16 cellular contexts compared by ENCODE assay signal in genomic region chr15:62626903-62627302, GRCh38.
"Had no signal": no experiment of that assay in that cellular context is flagged by ENCODE, and none has a peak within 500 bp of the region (broad histone marks: within the 10 kb centered on the region; RNA-seq: fewer than 3 reads in every experiment).

No MANE protein-coding gene starts in this region.

- H3K4me1 ChIP-seq: left lung had no signal

- H3K4me3 Mint-ChIP-seq: activated naive CD8-positive, alpha-beta T cell treated with anti-CD3 and anti-CD28 coated beads for 36 hours; activated T-helper 1 cell treated with anti-CD3 and anti-CD28 coated beads, Interleukin-12 subunit alpha, Interleukin-12 subunit beta, Interleukin-2, Interleukin-4 antibody, amounts not matched to agents 30 ng/mL and 10 ng/mL and 1 ng/mL, durations not matched to agents 14 hours and 24 hours and 36 hours; brain; naive thymus-derived CD8-positive, alpha-beta T cell; stimulated activated memory B cell treated with anti-CD40 and anti-IgM and Interleukin-4, amounts not matched to agents 10 μg/mL and 1 μg/mL and 100 μg/mL, for 72 hours; T-helper 17 cell; WTC11 had no signal

- H3K36me3 Mint-ChIP-seq: activated naive CD8-positive, alpha-beta T cell treated with anti-CD3 and anti-CD28 coated beads for 36 hours; brain; naive thymus-derived CD8-positive, alpha-beta T cell; stimulated activated memory B cell treated with anti-CD40 and anti-IgM and Interleukin-4, amounts not matched to agents 10 μg/mL and 1 μg/mL and 100 μg/mL, for 72 hours; WTC11 had no signal

- H3K9me3 ChIP-seq: left lung, neutrophil, tibial nerve, vagina had no signal

- H3K27ac Mint-ChIP-seq: activated naive CD8-positive, alpha-beta T cell treated with anti-CD3 and anti-CD28 coated beads for 36 hours; activated T-helper 1 cell treated with anti-CD3 and anti-CD28 coated beads, Interleukin-12 subunit alpha, Interleukin-12 subunit beta, Interleukin-2, Interleukin-4 antibody, amounts not matched to agents 30 ng/mL and 10 ng/mL and 1 ng/mL, durations not matched to agents 14 hours and 24 hours and 36 hours; brain; naive thymus-derived CD8-positive, alpha-beta T cell; stimulated activated memory B cell treated with anti-CD40 and anti-IgM and Interleukin-4, amounts not matched to agents 10 μg/mL and 1 μg/mL and 100 μg/mL, for 72 hours; T-helper 17 cell; WTC11 had no signal

- H3K36me3 ChIP-seq: left lung, neutrophil, tibial nerve, vagina had no signal

- H3K9me3 Mint-ChIP-seq: activated naive CD8-positive, alpha-beta T cell treated with anti-CD3 and anti-CD28 coated beads for 36 hours; activated T-helper 1 cell treated with anti-CD3 and anti-CD28 coated beads, Interleukin-12 subunit alpha, Interleukin-12 subunit beta, Interleukin-2, Interleukin-4 antibody, amounts not matched to agents 30 ng/mL and 10 ng/mL and 1 ng/mL, durations not matched to agents 14 hours and 24 hours and 36 hours; brain; naive thymus-derived CD8-positive, alpha-beta T cell; stimulated activated memory B cell treated with anti-CD40 and anti-IgM and Interleukin-4, amounts not matched to agents 10 μg/mL and 1 μg/mL and 100 μg/mL, for 72 hours; WTC11 had no signal

- H3K4me3 ChIP-seq: left lung, tibial nerve, vagina had no signal

- H3K27ac ChIP-seq: left lung, neutrophil, tibial nerve, vagina had no signal

- H3K27me3 ChIP-seq: left lung, neutrophil, tibial nerve, vagina had no signal

- ATAC-seq: left lung; naive thymus-derived CD8-positive, alpha-beta T cell; stimulated activated memory B cell treated with anti-CD40 and anti-IgM and Interleukin-4, amounts not matched to agents 10 μg/mL and 1 μg/mL and 100 μg/mL, for 72 hours; T-helper 17 cell; WTC11 had no signal

- DNase-seq: activated CD4-positive, alpha-beta T cell treated with anti-CD3 and anti-CD28 coated beads for 48 hours; activated naive CD8-positive, alpha-beta T cell treated with anti-CD3 and anti-CD28 coated beads for 36 hours; amygdala; cortex of kidney; effector CD4-positive, alpha-beta T cell; left lung; naive thymus-derived CD8-positive, alpha-beta T cell; stimulated activated CD4-positive, alpha-beta T cell treated with anti-CD3 and anti-CD28 coated beads, Interleukin-2, amount 100 ng/mL, for 48 hours; T-helper 17 cell had no signal
